Comparison of ENCODE assay signal across 1 cellular context in genomic region chr19:54231077-54231931, GRCh38.
TF ChIP-seq lines count a peak whose summit lies in the region.

No MANE protein-coding gene starts in this region.

TF ChIP-seq in HepG2, 621 proteins besides CTCF, POLR2A, EP300 and RAD21 (continued from another document and continues in another):
- TF ChIP-seq ZNF691 (CRISPR knock-in tag; IDR thresholded peaks at IDR 0.05; ENCODE audit: borderline replicate concordance, low read depth) (0 out of 2 replicates have a peak, but pooled peaks have one; percentile 79), SIN3B (IDR thresholded peaks at IDR 0.05; ENCODE audit: low read length) (0 out of 2 replicates have a peak, but pooled peaks have one; percentile 45), ZNF382 (CRISPR knock-in tag; IDR thresholded peaks at IDR 0.05; ENCODE audit: borderline replicate concordance) (no peak), RXRA (CRISPR knock-in tag; IDR thresholded peaks at IDR 0.05) (0 out of 2 replicates have a peak, but pooled peaks have one; percentile 27), ATAD3A (CRISPR knock-in tag; IDR thresholded peaks at IDR 0.05) (no peak), MLXIP (CRISPR knock-in tag; IDR thresholded peaks at IDR 0.05; ENCODE audit: borderline replicate concordance) (no peak), ZNF784 (CRISPR knock-in tag; IDR thresholded peaks at IDR 0.05; ENCODE audit: borderline replicate concordance) (peak; percentile 7; the same call in 1 of the 2 replicates), ZNF772 (CRISPR knock-in tag; IDR thresholded peaks at IDR 0.05) (0 out of 2 replicates have a peak, but pooled peaks have one; percentile 41), ZBTB7B (CRISPR knock-in tag; IDR thresholded peaks at IDR 0.05) (0 out of 2 replicates have a peak, but pooled peaks have one; percentile 36), NFATC3 (CRISPR knock-in tag; IDR thresholded peaks at IDR 0.05) (no peak), ZNF160 (CRISPR knock-in tag; IDR thresholded peaks at IDR 0.05) (no peak), STAG1 (CRISPR knock-in tag; IDR thresholded peaks at IDR 0.05) (peak; percentile 97), KLF15 (CRISPR knock-in tag; IDR thresholded peaks at IDR 0.05; ENCODE audit: borderline replicate concordance) (no peak), NFAT5 (CRISPR knock-in tag; IDR thresholded peaks at IDR 0.05) (no peak), SAP130 (CRISPR knock-in tag; IDR thresholded peaks at IDR 0.05; ENCODE audit: low read depth) (peak; percentile 60), THYN1 (CRISPR knock-in tag; IDR thresholded peaks at IDR 0.05; ENCODE audit: borderline replicate concordance, low read depth) (no peak), MED8 (CRISPR knock-in tag; IDR thresholded peaks at IDR 0.05; ENCODE audit: insufficient replicate concordance) (no peak), MYPOP (CRISPR knock-in tag; IDR thresholded peaks at IDR 0.05) (0 out of 2 replicates have a peak, but pooled peaks have one; percentile 49), ZNF883 (CRISPR knock-in tag; IDR thresholded peaks at IDR 0.05; ENCODE audit: not compliant biosample characterization) (peak; percentile 58), RFXAP (CRISPR knock-in tag; IDR thresholded peaks at IDR 0.05; ENCODE audit: borderline replicate concordance) (0 out of 2 replicates have a peak, but pooled peaks have one; percentile 5), ZNF501 (CRISPR knock-in tag; IDR thresholded peaks at IDR 0.05) (peak; percentile 56; the same call in 1 of the 2 replicates), ARHGAP35 (CRISPR knock-in tag; IDR thresholded peaks at IDR 0.05; ENCODE audit: borderline replicate concordance) (no peak; the same call in 1 of the 2 replicates), ZBTB49 (CRISPR knock-in tag; IDR thresholded peaks at IDR 0.05; ENCODE audit: borderline replicate concordance) (no peak), ZNF446 (CRISPR knock-in tag; IDR thresholded peaks at IDR 0.05) (no peak), TBX3 (IDR thresholded peaks at IDR 0.05; ENCODE audit: borderline replicate concordance) (no peak), GMEB1 (CRISPR knock-in tag; IDR thresholded peaks at IDR 0.05; ENCODE audit: borderline replicate concordance) (peak; percentile 46; the same call in 1 of the 2 replicates), TFDP1 (CRISPR knock-in tag; IDR thresholded peaks at IDR 0.05; ENCODE audit: borderline replicate concordance) (peak; percentile 17; the same call in 1 of the 2 replicates), ZNF350 (CRISPR knock-in tag; IDR thresholded peaks at IDR 0.05; ENCODE audit: borderline replicate concordance, low read depth) (peak; percentile 73; the same call in 1 of the 2 replicates), TBX2 (CRISPR knock-in tag; IDR thresholded peaks at IDR 0.05; ENCODE audit: borderline replicate concordance) (0 out of 2 replicates have a peak, but pooled peaks have one; percentile 45), HCFC1 (IDR thresholded peaks at IDR 0.05; ENCODE audit: low read depth, low read length) (peak; percentile 25), ZFP37 (CRISPR knock-in tag; IDR thresholded peaks at IDR 0.05; ENCODE audit: borderline replicate concordance) (0 out of 2 replicates have a peak, but pooled peaks have one; percentile 36), ZNF639 (CRISPR knock-in tag; conservative IDR thresholded peaks at IDR 0.05) (no peak), KDM2A (CRISPR knock-in tag; IDR thresholded peaks at IDR 0.05; ENCODE audit: borderline replicate concordance, low read depth) (peak; percentile 74; the same call in 1 of the 2 replicates), PITX1 (CRISPR knock-in tag; IDR thresholded peaks at IDR 0.05) (peak; percentile 65; the same call in 1 of the 2 replicates), HOXA9 (CRISPR knock-in tag; IDR thresholded peaks at IDR 0.05; ENCODE audit: borderline replicate concordance) (0 out of 2 replicates have a peak, but pooled peaks have one; percentile 21), MLX (CRISPR knock-in tag; IDR thresholded peaks at IDR 0.05) (0 out of 2 replicates have a peak, but pooled peaks have one; percentile 17)
